21 cellular contexts compared by ENCODE assay signal in genomic region chr17:65573283-65573603, GRCh38. TPM values are rescaled to one million over a fixed set of nuclear protein-coding genes. Genes with fewer than 3 reads are reported as not detected.
DNase-seq lines count a peak whose midpoint lies in the region; ATAC-seq and TF ChIP-seq lines count a peak whose summit lies in the region.
"Had no signal": no experiment of that assay in that cellular context is flagged by ENCODE, and none has a peak within 500 bp of the region (broad histone marks: within the 10 kb centered on the region; RNA-seq: fewer than 3 reads in every experiment).

No MANE protein-coding gene starts in this region.

- H3K4me3 ChIP-seq in NT2/D1 (ENCODE audit: insufficient read length, low read depth) (no peak overlapping the region), iPS DF 6.9 (ENCODE audit: low read length) (no peak overlapping the region)
- H3K4me3 ChIP-seq: GM23248, MG63, Peyer's patch, SJSA1 had no signal

- no peaks in the 10 kb centered on the region for H3K36me3 ChIP-seq in ES-I3 (ENCODE audit: insufficient read depth, low read length)
- H3K36me3 ChIP-seq in NT2/D1 (ENCODE audit: insufficient read depth, insufficient read length, low read length), result no peaks in the 10 kb centered on the region
- no peaks in the 10 kb centered on the region for H3K36me3 ChIP-seq in iPS DF 6.9 (ENCODE audit: control insufficient read depth, insufficient read depth, low read length)
- H3K36me3 ChIP-seq: BE2C, MG63, Peyer's patch, SJSA1 had no signal

- H3K27ac ChIP-seq in iPS DF 6.9 (ENCODE audit: low read length), result peak overlapping the region; percentile 57
- H3K27ac ChIP-seq: GM23248, Peyer's patch, SJSA1 had no signal

- H3K9me3 Mint-ChIP-seq in neural crest cell, result no peaks in the 10 kb centered on the region
- no peaks in the 10 kb centered on the region for H3K9me3 Mint-ChIP-seq in MCF 10A (ENCODE audit: unreplicated experiment)

- peaks cover 31% of the 10 kb centered on the region for H3K27me3 ChIP-seq in NT2/D1 (ENCODE audit: insufficient read depth, insufficient read length)
- H3K27me3 ChIP-seq in iPS DF 6.9 (ENCODE audit: control insufficient read depth, insufficient read depth, low read length), result no peaks in the 10 kb centered on the region
- H3K27me3 ChIP-seq: MG63, Peyer's patch, SJSA1 had no signal

- H3K9me3 ChIP-seq in ES-I3 (ENCODE audit: control insufficient read depth, insufficient read depth, low read length), result no peaks in the 10 kb centered on the region
- H3K9me3 ChIP-seq in NT2/D1 (ENCODE audit: insufficient read depth, low read length), result no peaks in the 10 kb centered on the region
- no peaks in the 10 kb centered on the region for H3K9me3 ChIP-seq in iPS DF 6.9 (ENCODE audit: control insufficient read depth, insufficient read depth, low read length)
- H3K9me3 ChIP-seq: BE2C, MG63, Peyer's patch, SJSA1 had no signal

- BruUV-seq in MCF 10A (replicated peaks; lab: Mats Ljungman, UMichigan), result no TSS peak

- no peak for TF ChIP-seq CTCF in neural crest cell (conservative IDR thresholded peaks at IDR 0.05)
- TF ChIP-seq CTCF in MCF 10A (IDR thresholded peaks at IDR 0.05; ENCODE audit: unreplicated experiment), result no peak

- no peak for ATAC-seq in HG02852 (IDR thresholded peaks at IDR 0.05; ENCODE audit: unreplicated experiment)

- no peak for DNase-seq in NT2/D1 (ENCODE audit: low read depth, low spot score)
- DNase-seq in iPS DF 6.9 (ENCODE audit: low read depth, low spot score), result no peak
- DNase-seq in neural crest cell (ENCODE audit: low read depth, low spot score), result no peak
- no peak for DNase-seq in NCI-H524 (lab: John Stamatoyannopoulos, UW)
- no peak for DNase-seq in MCF 10A (ENCODE audit: unreplicated experiment)
- DNase-seq: BE2C; CD4-positive, CD25-positive, alpha-beta regulatory T cell; COR-L47; GF-D8; GM23248; IMR-90; MG63; NCI-H1048; NCI-H1436 treated with DMSO at 0.1 percent for 48 hours; NCI-H2029 treated with DMSO at 0.1 percent for 48 hours; NCI-H2171 treated with DMSO at 0.1 percent for 48 hours; NCI-H446 treated with DMSO at 0.1 percent for 48 hours; Peyer's patch had no signal

- CTCF ChIA-PET in MCF 10A (lab: Yijun Ruan, JAX), result no interaction called here

- no peak overlapping the region for H3K4me3 Mint-ChIP-seq in neural crest cell
- H3K4me3 Mint-ChIP-seq in MCF 10A (ENCODE audit: unreplicated experiment), result no peak overlapping the region
- H3K4me3 Mint-ChIP-seq: CD4-positive, CD25-positive, alpha-beta regulatory T cell had no signal

- POLR2A ChIA-PET in MCF 10A (lab: Yijun Ruan, JAX), result no interaction called here

- no CpG with 5 or more reads among the region's 5 CpGs for WGBS in iPS DF 6.9 (ENCODE audit: insufficient coverage, insufficient read length)

- H3K4me1 ChIP-seq in ES-I3 (ENCODE audit: insufficient read depth, low read length), result peaks cover 17% of the 10 kb centered on the region
- peaks cover 11% of the 10 kb centered on the region for H3K4me1 ChIP-seq in NT2/D1 (ENCODE audit: insufficient read depth, insufficient read length)
- H3K4me1 ChIP-seq in iPS DF 6.9 (ENCODE audit: control insufficient read depth, insufficient read depth, low read length), result peaks cover 3% of the 10 kb centered on the region; the same call in 1 of the 2 replicates
- H3K4me1 ChIP-seq: BE2C had no signal

- H3K27me3 Mint-ChIP-seq in neural crest cell (ENCODE audit: low read depth) (no peaks in the 10 kb centered on the region), MCF 10A (ENCODE audit: insufficient read depth, unreplicated experiment) (no peaks in the 10 kb centered on the region)
- H3K27me3 Mint-ChIP-seq: CD4-positive, CD25-positive, alpha-beta regulatory T cell had no signal

- intact Hi-C loops in MCF 10A (cut with micrococcal nuclease), result no loop called here

- H3K4me1 Mint-ChIP-seq in neural crest cell, result peaks cover 38% of the 10 kb centered on the region
- no peaks in the 10 kb centered on the region for H3K4me1 Mint-ChIP-seq in MCF 10A (ENCODE audit: insufficient read depth, unreplicated experiment)
- H3K4me1 Mint-ChIP-seq: CD4-positive, CD25-positive, alpha-beta regulatory T cell had no signal

- peak overlapping the region; percentile 26 for H3K9ac ChIP-seq in ES-I3 (ENCODE audit: low read depth, low read length)
- H3K9ac ChIP-seq in NT2/D1 (ENCODE audit: insufficient read length, low read depth), result peak overlapping the region; percentile 57
- H3K9ac ChIP-seq: GM23248 had no signal

- no peaks in the 10 kb centered on the region for H3K36me3 Mint-ChIP-seq in neural crest cell (ENCODE audit: low read depth)
- no peaks in the 10 kb centered on the region for H3K36me3 Mint-ChIP-seq in MCF 10A (ENCODE audit: insufficient read depth, unreplicated experiment)
- H3K36me3 Mint-ChIP-seq: CD4-positive, CD25-positive, alpha-beta regulatory T cell had no signal

- peak overlapping the region; percentile 8 for H3K27ac Mint-ChIP-seq in neural crest cell (ENCODE audit: unreplicated experiment)
- H3K27ac Mint-ChIP-seq in MCF 10A (ENCODE audit: low read depth, unreplicated experiment), result no peak overlapping the region

RNA-seq across cellular contexts. Expression of gene AXIN2, which starts 11.8 kb away (rescaled TPM):
- total RNA-seq in neural crest cell (66.5 and 68.5 TPM in 2 replicates), MCF 10A (2022) (0.16 and 0.52 TPM in 2 replicates)

Comparison
In these comparisons a context has a peak if more than half of its experiments do, and no peak if none do; other contexts are left out.
1. RNA of gene AXIN2, which starts 11.8 kb away (total RNA-seq): 66.5 to 68.5 TPM in neural crest cell; 0.16 to 0.52 TPM in MCF 10A; every median in the first group is over 10 times any median in the second.